Comparison of ENCODE assay signal across 13 cellular contexts in the genomic region with DNA sequence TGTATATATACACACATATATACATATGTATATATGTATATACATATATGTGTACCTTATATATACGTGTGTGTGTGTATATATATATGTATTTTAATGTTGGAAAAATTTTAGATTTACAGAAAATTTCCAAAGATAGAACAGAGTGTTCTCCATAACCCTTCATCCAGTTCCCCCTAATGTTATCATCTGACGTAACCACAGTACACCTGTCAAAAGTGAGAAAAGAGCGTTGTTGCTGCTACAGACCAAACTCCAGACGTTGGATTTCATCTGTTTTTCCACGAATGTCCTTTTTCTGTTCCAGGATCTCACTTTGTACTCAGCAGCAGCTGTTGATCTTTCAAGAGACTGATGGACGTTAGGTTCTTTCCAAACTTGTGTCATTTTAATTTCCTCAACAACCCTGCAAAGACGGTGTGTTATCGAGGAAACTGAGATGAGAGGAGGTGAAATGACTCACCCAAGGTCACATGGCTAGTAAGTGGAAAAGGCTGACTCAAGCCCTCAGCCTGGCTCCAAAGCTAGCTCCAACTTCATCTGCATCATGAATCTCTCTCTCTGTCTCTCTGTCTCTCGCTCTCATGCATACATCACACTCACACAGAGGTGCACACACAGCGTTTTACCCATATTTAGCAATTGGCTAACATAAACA. TPM values are rescaled to one million over a fixed set of nuclear protein-coding genes. Genes with fewer than 3 reads are reported as not detected.
DNase-seq lines count a peak whose midpoint lies in the region; ATAC-seq lines count a peak whose summit lies in the region.
"Had no signal": no experiment of that assay in that cellular context is flagged by ENCODE, and none has a peak within 500 bp of the region (broad histone marks: within the 10 kb centered on the region; RNA-seq: fewer than 3 reads in every experiment).

No MANE protein-coding gene starts in this region.

- DNase-seq in ACHN (peak; percentile 19), Daoy (ENCODE audit: low read depth) (peak; percentile 79), RPMI7951 (ENCODE audit: low read depth) (peak; percentile 34), dermis blood vessel endothelial cell (peak; percentile 35), NCI-H446 treated with DMSO at 0.1 percent for 48 hours (lab: John Stamatoyannopoulos, UW) (no peak), NCI-H2196 treated with DMSO at 0.1 percent for 48 hours (lab: John Stamatoyannopoulos, UW; ENCODE audit: unreplicated experiment) (no peak)
- DNase-seq: COR-L47; effector memory CD4-positive, alpha-beta T cell; glutamatergic neuron; NCI-H2171 treated with DMSO at 0.1 percent for 48 hours; right cardiac atrium; substantia nigra had no signal

- in situ Hi-C loops in ACHN (cut with HindIII; ENCODE audit: low pct_ligation_motif_present, low pct_unique_long_range_greater_than_20kb, low sequenced_read_pairs): no loop called here

- no peak for ATAC-seq in HG02610 (IDR thresholded peaks at IDR 0.05; ENCODE audit: unreplicated experiment)
- ATAC-seq: right cardiac atrium had no signal

RNA-seq across cellular contexts. Expression of a gene that starts 17.0 kb away (rescaled TPM):
- total RNA-seq in Daoy (2014; rRNA removed; shearing (Covaris generic)): 1.9 and 2.6 TPM in 2 replicates
- total RNA-seq in RPMI7951 (2014; rRNA removed; shearing (Covaris generic)): 0.36 and 1.6 TPM in 2 replicates
- total RNA-seq in dermis blood vessel endothelial cell: 0.05 TPM in 1 of 2 replicates, not detected in the other

Comparison
In these comparisons a context has a peak if more than half of its experiments do, and no peak if none do; other contexts are left out.
1. DNase-seq: peak in ACHN (single experiment), Daoy (single experiment), RPMI7951 (single experiment) and dermis blood vessel endothelial cell (single experiment); none in NCI-H446 treated with DMSO at 0.1 percent for 48 hours (single experiment) and NCI-H2196 treated with DMSO at 0.1 percent for 48 hours (single experiment).